8 cellular contexts compared by ENCODE assay signal in genomic region chr5:17228833-17229291, GRCh38. TPM values are rescaled to one million over a fixed set of nuclear protein-coding genes. Genes with fewer than 3 reads are reported as not detected.
DNase-seq lines count a peak whose midpoint lies in the region; ATAC-seq and TF ChIP-seq lines count a peak whose summit lies in the region.

No MANE protein-coding gene starts in this region.

- no peaks in the 10 kb centered on the region for H3F3A ChIP-seq in OCI-LY1 (ENCODE audit: insufficient read depth, low read length)

- H3K4me3 Mint-ChIP-seq in naive B cell = peak overlapping the region in 6 of 8 donors; percentile 12 to 77 (median 20)

- peak; percentile 66 for ATAC-seq in GM18867 (IDR thresholded peaks at IDR 0.05; ENCODE audit: unreplicated experiment)
- ATAC-seq in HG02678 (IDR thresholded peaks at IDR 0.05; ENCODE audit: unreplicated experiment) = peak; percentile 52
- peak in 1 of 2 donors; percentile 13 for ATAC-seq in naive B cell (ENCODE audit: low read depth in 2 of 2)

- no peak overlapping the region for H3K4me3 ChIP-seq in OCI-LY1 (ENCODE audit: low read depth, low read length, poor library complexity, severe bottlenecking)

- no peak overlapping the region for H3K4me2 ChIP-seq in OCI-LY1 (ENCODE audit: low read length)

- no peak overlapping the region for H2AFZ ChIP-seq in OCI-LY1 (ENCODE audit: low read length)

- no peaks in the 10 kb centered on the region for H3K9me2 ChIP-seq in OCI-LY1 (ENCODE audit: low read depth, low read length)

- H3K9ac ChIP-seq in OCI-LY1 (ENCODE audit: low read length) = no peak overlapping the region

- H3K79me2 ChIP-seq in OCI-LY1 (ENCODE audit: insufficient read depth, low read length) = peaks cover 92% of the 10 kb centered on the region

- no peak for TF ChIP-seq CTCF in OCI-LY1 (IDR thresholded peaks at IDR 0.05; ENCODE audit: low read length)

- peaks cover 68 to 95% (median 76%) of the 10 kb centered on the region in 3 donors for H3K4me1 Mint-ChIP-seq in naive B cell

- peaks cover 59% of the 10 kb centered on the region for H3K4me1 ChIP-seq in OCI-LY1 (ENCODE audit: insufficient read depth, low read length, severe bottlenecking)

- H3K27me3 ChIP-seq in OCI-LY1 (ENCODE audit: insufficient read depth, low read length) = no peaks in the 10 kb centered on the region

- no peaks in the 10 kb centered on the region for H3K27me3 Mint-ChIP-seq in naive B cell

- peaks cover 76% of the 10 kb centered on the region for H3K36me3 ChIP-seq in OCI-LY1 (ENCODE audit: insufficient read depth, low read length)

- H3K36me3 Mint-ChIP-seq in naive B cell = peaks cover 6 to 13% of the 10 kb centered on the region in 2 donors

- H3K9me3 Mint-ChIP-seq in naive B cell = no peaks in the 10 kb centered on the region

- H4K20me1 ChIP-seq in OCI-LY1 (ENCODE audit: insufficient read depth, low read length) = 0 out of 2 replicates have a peak, but pooled peaks cover 2% of the 10 kb centered on the region

- H3K27ac Mint-ChIP-seq in naive B cell = peak overlapping the region; percentile 3 to 90 (median 36)

- DNase-seq in naive B cell (no peak), mesenteric fat pad (ENCODE audit: low spot score) (no peak), NCI-H1092 treated with DMSO at 0.1 percent for 48 hours (lab: John Stamatoyannopoulos, UW) (no peak), germinal center (ENCODE audit: low spot score) (no peak)
- no peak for DNase-seq in stimulated activated CD4-positive, alpha-beta T cell treated with anti-CD3 and anti-CD28 coated beads, Interleukin-1b, Interleukin-23, amount 100 ng/mL, for 48 hours

- no peaks in the 10 kb centered on the region for H3K9me3 ChIP-seq in OCI-LY1 (ENCODE audit: low read length)

- peak overlapping the region; percentile 34 for H3K27ac ChIP-seq in OCI-LY1 (ENCODE audit: low read depth, low read length, poor library complexity, severe bottlenecking)

RNA-seq across cellular contexts. Expression of gene BASP1, which starts 11.4 kb away (rescaled TPM):
- 100 to 1,000 TPM in 2 of 6 donors, 10 to 100 TPM in 4; 64.4 to 149 (median 82.2) TPM for polyA plus RNA-seq in naive B cell (ENCODE audit: low read depth in 6 of 6)
- total RNA-seq in mesenteric fat pad = 46.9 TPM
